7 cellular contexts compared by ENCODE assay signal in the genomic region with DNA sequence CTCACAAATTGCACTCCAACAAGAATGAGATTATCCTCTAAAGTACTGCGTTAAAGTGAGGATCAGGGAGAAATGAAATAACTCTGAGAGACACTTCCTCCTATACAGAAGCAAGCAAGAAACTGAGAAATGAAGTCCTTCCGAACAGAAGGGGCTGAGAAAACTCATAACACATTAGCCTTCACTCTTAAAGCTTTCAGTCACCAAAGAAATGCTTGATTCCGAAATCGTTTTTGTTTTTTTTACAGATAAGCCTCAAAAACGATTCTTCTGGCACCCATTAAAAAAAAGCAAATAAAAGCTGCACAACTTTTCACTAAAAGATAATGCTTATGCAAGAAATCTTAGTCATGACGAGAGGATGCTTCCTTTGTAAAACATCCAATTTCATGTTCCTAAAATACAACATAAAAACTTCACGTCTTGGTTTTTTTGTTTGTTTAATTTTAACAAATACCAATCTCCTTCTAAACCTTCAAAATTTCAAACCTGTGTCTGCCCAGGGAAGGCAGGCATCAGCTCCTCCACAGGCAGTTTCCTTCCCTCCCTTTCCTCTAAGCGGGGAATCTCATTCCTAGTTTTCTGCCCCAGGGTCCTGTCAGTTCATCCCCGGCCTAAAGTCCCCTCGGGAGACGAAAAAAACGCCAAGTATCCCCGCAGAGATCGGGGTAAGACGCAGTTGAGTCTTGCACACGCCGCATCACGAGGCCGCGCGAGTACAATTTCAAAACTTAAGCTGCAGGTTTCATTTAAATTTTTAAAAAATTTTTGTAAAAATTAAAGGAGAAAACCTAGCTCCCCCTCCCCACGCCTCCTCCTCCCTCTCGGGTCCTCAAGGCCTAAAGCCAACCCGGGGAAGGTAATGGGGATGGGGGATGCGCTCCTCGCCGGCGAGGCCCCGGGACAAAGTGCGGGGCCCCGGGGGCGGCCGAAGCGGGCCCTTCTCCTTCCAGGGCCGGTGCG. TPM values are rescaled to one million over a fixed set of nuclear protein-coding genes. Genes with fewer than 3 reads are reported as not detected.
A peak's percentile ranks its signal among the peaks of the same experiment; 100 is the strongest.
DNase-seq lines count a peak whose midpoint lies in the region; ATAC-seq and TF ChIP-seq lines count a peak whose summit lies in the region.

No MANE protein-coding gene starts in this region.

- H3K4me1 Mint-ChIP-seq in activated CD4-positive, alpha-beta memory T cell treated with anti-CD3 and anti-CD28 coated beads for 36 hours (ENCODE audit: low read depth) = peaks cover 50% of the 10 kb centered on the region

- H3K9ac ChIP-seq in HUES64 (ENCODE audit: low read depth, low read length) = peak overlapping the region; percentile 88

- POLR2A ChIA-PET in activated CD4-positive, alpha-beta memory T cell treated with anti-CD3 and anti-CD28 coated beads for 36 hours (lab: Charles Lee) = interaction anchor here (0.9 to 3.7 kb wide), 5 partner anchors 11 to 73 kb away, joined by 3 to 32 read pairs (median 17); a partner anchor contains a TSS

- intact Hi-C loops in activated CD4-positive, alpha-beta memory T cell treated with anti-CD3 and anti-CD28 coated beads for 36 hours (cut with micrococcal nuclease) = loop anchor here (1.0 to 10.0 kb wide), 2 partner anchors 57 to 164 kb away; a partner anchor contains a TSS
- intact Hi-C loops in psoas muscle (cut with DNase I) = loop anchor here (2.0 to 5.0 kb wide), 2 partner anchors 36 kb away; a partner anchor contains a TSS

- H3K27me3 Mint-ChIP-seq in activated CD4-positive, alpha-beta memory T cell treated with anti-CD3 and anti-CD28 coated beads for 36 hours = no peaks in the 10 kb centered on the region

- peak overlapping the region; percentile 90 for H3K4me3 Mint-ChIP-seq in activated CD4-positive, alpha-beta memory T cell treated with anti-CD3 and anti-CD28 coated beads for 36 hours

- H3K9me3 ChIP-seq in HUES64 (ENCODE audit: insufficient read depth, low read depth, low read length) = no peaks in the 10 kb centered on the region
- H3K9me3 ChIP-seq in psoas muscle = no peaks in the 10 kb centered on the region

- ATAC-seq in psoas muscle = no peak
- no peak for ATAC-seq in HG03521 (IDR thresholded peaks at IDR 0.05; ENCODE audit: unreplicated experiment)
- no peak for ATAC-seq in HG03460 (IDR thresholded peaks at IDR 0.05; ENCODE audit: unreplicated experiment)

- peaks cover 40% of the 10 kb centered on the region for H3K36me3 Mint-ChIP-seq in activated CD4-positive, alpha-beta memory T cell treated with anti-CD3 and anti-CD28 coated beads for 36 hours

- WGBS in HUES64 = 2% methylated on average over 34 of the region's 36 CpGs
- WGBS in psoas muscle, 3 donors = 1 to 3% (median 1%) methylated on average over 36 of the region's 36 CpGs

- peaks cover 40% of the 10 kb centered on the region for H3K36me3 ChIP-seq in HUES64 (ENCODE audit: insufficient read depth, low read length)
- H3K36me3 ChIP-seq in psoas muscle (ENCODE audit: insufficient read depth in 1 of 2, low read depth in 1 of 2) = peaks cover 5 to 19% of the 10 kb centered on the region in 2 donors

- in situ Hi-C loops in G401 (cut with HindIII; ENCODE audit: low sequenced_read_pairs) = no loop called here

- DNase-seq in G401 (ENCODE audit: low spot score) (peak; percentile 9), foreskin melanocyte (peak; percentile 17), psoas muscle (no peak)
- DNase-seq in activated CD4-positive, alpha-beta memory T cell treated with anti-CD3 and anti-CD28 coated beads for 36 hours = peak; percentile 25

- peak overlapping the region; percentile 70 for H3K4me3 ChIP-seq in HUES64 (ENCODE audit: low read length)
- H3K4me3 ChIP-seq in psoas muscle = peak overlapping the region; percentile 81

- H3K9me3 Mint-ChIP-seq in activated CD4-positive, alpha-beta memory T cell treated with anti-CD3 and anti-CD28 coated beads for 36 hours = no peaks in the 10 kb centered on the region

- H3K27ac ChIP-seq in HUES64 (ENCODE audit: low read depth, low read length) (peak overlapping the region; percentile 98), psoas muscle (peak overlapping the region; percentile 96)

- H3K4me1 ChIP-seq in HUES64 (ENCODE audit: insufficient read depth, low read length) (peaks cover 12% of the 10 kb centered on the region; the same call in 1 of the 2 replicates), psoas muscle (peaks cover 36% of the 10 kb centered on the region)

- CTCF ChIA-PET in activated CD4-positive, alpha-beta memory T cell treated with anti-CD3 and anti-CD28 coated beads for 36 hours (lab: Charles Lee) = interaction anchor here (0.6 to 1.8 kb wide), 7 partner anchors 8 to 89 kb away, joined by 3 to 8 read pairs (median 3); no protein-coding TSS in a partner anchor

- peak overlapping the region; percentile 96 for H3K27ac Mint-ChIP-seq in activated CD4-positive, alpha-beta memory T cell treated with anti-CD3 and anti-CD28 coated beads for 36 hours

- no peaks in the 10 kb centered on the region for H3K27me3 ChIP-seq in HUES64 (ENCODE audit: insufficient read depth, low read length)
- no peaks in the 10 kb centered on the region for H3K27me3 ChIP-seq in psoas muscle (ENCODE audit: insufficient read depth in 3 of 3, low read length in 2 of 3)

- no peak for TF ChIP-seq CTCF in psoas muscle (IDR thresholded peaks at IDR 0.05)

RNA-seq across cellular contexts. Expression of a gene that starts 1.1 kb away (rescaled TPM):
- 69.2 and 90.1 TPM in 2 replicates for total RNA-seq in G401 (2014; rRNA removed; shearing (Covaris generic))
- 55.4 TPM for polyA plus RNA-seq in HUES64 (2013, experiment 1 of 2)
- 51.0 TPM for polyA plus RNA-seq in HUES64 (2013, experiment 2 of 2)
- total RNA-seq in activated CD4-positive, alpha-beta memory T cell treated with anti-CD3 and anti-CD28 coated beads for 36 hours = 10 to 100 TPM; 82.3 to 83.8 TPM
- 10 to 100 TPM; 39.5 to 49.8 (median 42.3) TPM for total RNA-seq in psoas muscle
- 10 to 100 TPM; 15.7 to 50.6 (median 15.8) TPM for polyA plus RNA-seq in psoas muscle

RNA-seq across cellular contexts. Expression of a gene that starts 36.5 kb away (rescaled TPM):
- total RNA-seq in G401 (2014; rRNA removed; shearing (Covaris generic)) = 43.6 and 57.5 TPM in 2 replicates
- polyA plus RNA-seq in HUES64 (2013, experiment 1 of 2) = 29.9 TPM
- polyA plus RNA-seq in HUES64 (2013, experiment 2 of 2) = 31.2 TPM
- 10 to 100 TPM; 48.0 to 50.3 TPM for total RNA-seq in activated CD4-positive, alpha-beta memory T cell treated with anti-CD3 and anti-CD28 coated beads for 36 hours
- total RNA-seq in psoas muscle = 10 to 100 TPM; 55.8 to 96.5 (median 88.1) TPM
- polyA plus RNA-seq in psoas muscle = 100 to 1,000 TPM in 2 of 3 donors, 10 to 100 TPM in 1; 88.7 to 130 (median 105) TPM

RNA-seq across cellular contexts. Expression of a gene that starts 57.4 kb away (rescaled TPM):
- total RNA-seq in G401 (2014; rRNA removed; shearing (Covaris generic)) = 108 and 114 TPM in 2 replicates
- polyA plus RNA-seq in HUES64 (2013, experiment 1 of 2) = 20.1 TPM
- polyA plus RNA-seq in HUES64 (2013, experiment 2 of 2) = 21.9 TPM
- total RNA-seq in activated CD4-positive, alpha-beta memory T cell treated with anti-CD3 and anti-CD28 coated beads for 36 hours = 10 to 100 TPM; 23.0 to 25.3 TPM
- 10 to 100 TPM; 10.3 to 16.1 (median 11.8) TPM for total RNA-seq in psoas muscle
- polyA plus RNA-seq in psoas muscle = 10 to 100 TPM in 1 of 3 donors, 1 to 10 TPM in 2; 8.1 to 15.0 (median 9.6) TPM

Comparison
In these comparisons a context has a peak if more than half of its experiments do, and no peak if none do; other contexts are left out.
1. DNase-seq: peak in G401 (single experiment), activated CD4-positive, alpha-beta memory T cell treated with anti-CD3 and anti-CD28 coated beads for 36 hours (single experiment) and foreskin melanocyte (single experiment); none in psoas muscle (0 of 2).